ENCODE assay signal across 8 cellular contexts in genomic region chr9:93950619-93951601, GRCh38. TPM values are rescaled to one million over a fixed set of nuclear protein-coding genes. Genes with fewer than 3 reads are reported as not detected.
DNase-seq lines count a peak whose midpoint lies in the region; ATAC-seq and TF ChIP-seq lines count a peak whose summit lies in the region.

No MANE protein-coding gene starts in this region.

- POLR2A ChIA-PET in CD4-positive, alpha-beta T cell (lab: Charles Lee), result no interaction called here

- no peak overlapping the region for H3K27ac ChIP-seq in CD4-positive, alpha-beta T cell (ENCODE audit: low read depth, low read length)
- H3K27ac ChIP-seq in ovary, result no peak overlapping the region

- TF ChIP-seq POLR2A in ovary (IDR thresholded peaks at IDR 0.05), result no peak

- H3K4me3 ChIP-seq in fibroblast of the aortic adventitia (ENCODE audit: low read depth, low read length) (peak overlapping the region; percentile 60), ovary (peak overlapping the region; percentile 37)

- CTCF ChIA-PET in CD4-positive, alpha-beta T cell (lab: Charles Lee), result no interaction called here

- peaks cover 81% of the 10 kb centered on the region for H3K27me3 Mint-ChIP-seq in CD4-positive, alpha-beta T cell

- no peak overlapping the region for H3K27ac Mint-ChIP-seq in CD4-positive, alpha-beta T cell

- WGBS in ovary, 3 donors, result 3 to 8% (median 3%) methylated on average over 37 to 47 of the region's 47 CpGs

- H3K36me3 ChIP-seq in ovary, result no peaks in the 10 kb centered on the region

- no peak for TF ChIP-seq CTCF in CD4-positive, alpha-beta T cell (IDR thresholded peaks at IDR 0.05)
- TF ChIP-seq CTCF in fibroblast of the aortic adventitia (IDR thresholded peaks at IDR 0.05; ENCODE audit: insufficient read depth, low read length) (no peak), ovary (IDR thresholded peaks at IDR 0.05) (no peak)

- no peaks in the 10 kb centered on the region for H3K9me3 ChIP-seq in CD4-positive, alpha-beta T cell (ENCODE audit: control insufficient read depth, low read length)
- no peaks in the 10 kb centered on the region for H3K9me3 ChIP-seq in ovary

- TF ChIP-seq EP300 in ovary (IDR thresholded peaks at IDR 0.05), result no peak

- no peaks in the 10 kb centered on the region for H3K9me3 Mint-ChIP-seq in CD4-positive, alpha-beta T cell

- DNase-seq in CD4-positive, alpha-beta T cell, result no peak
- DNase-seq in RPMI7951 (ENCODE audit: low read depth) (peak; percentile 16), fibroblast of the aortic adventitia (ENCODE audit: low read depth) (peak; percentile 9), ovary (no peak), activated gamma-delta T cell (lab: John Stamatoyannopoulos, UW) (no peak), A172 (ENCODE audit: low spot score) (no peak), DMS79 treated with DMSO at 0.1 percent for 48 hours (lab: John Stamatoyannopoulos, UW) (no peak)
- DNase-seq in stimulated activated CD4-positive, alpha-beta T cell treated with anti-CD3 and anti-CD28 coated beads, Interleukin-1b, Interleukin-23, amount 100 ng/mL, for 48 hours, result no peak

- peaks cover 47% of the 10 kb centered on the region for H3K4me1 Mint-ChIP-seq in CD4-positive, alpha-beta T cell (ENCODE audit: low read depth)

- intact Hi-C loops in CD4-positive, alpha-beta T cell (cut with DNase I, micrococcal nuclease), result no loop called here
- intact Hi-C loops in ovary (cut with DNase I), result no loop called here

- H3K36me3 Mint-ChIP-seq in CD4-positive, alpha-beta T cell (ENCODE audit: low read depth), result no peaks in the 10 kb centered on the region

- no peak for ATAC-seq in CD4-positive, alpha-beta T cell (ENCODE audit: poor library complexity)

- peak overlapping the region; percentile 74 for H3K4me3 Mint-ChIP-seq in CD4-positive, alpha-beta T cell

- peaks cover 8% of the 10 kb centered on the region for H3K4me1 ChIP-seq in ovary (ENCODE audit: insufficient read depth)

- peaks cover 88% of the 10 kb centered on the region for H3K27me3 ChIP-seq in CD4-positive, alpha-beta T cell (ENCODE audit: control insufficient read depth, insufficient read depth, low read length)
- peaks cover 11% of the 10 kb centered on the region for H3K27me3 ChIP-seq in ovary

RNA-seq across cellular contexts. Expression of gene BARX1, which starts 4.2 kb away (rescaled TPM):
- total RNA-seq in CD4-positive, alpha-beta T cell, result under 1 TPM; 0.17 to 0.33 TPM
- 0.10 TPM in 1 of 2 replicates, not detected in the other for total RNA-seq in RPMI7951 (2014; rRNA removed; shearing (Covaris generic))
- total RNA-seq in fibroblast of the aortic adventitia (ENCODE audit: low replicate concordance), result 0.09 TPM in 1 of 2 replicates, not detected in the other
- not detected for total RNA-seq in ovary
- under 1 TPM in 1 of 2 donors, not detected in 1; 0.07 TPM for polyA plus RNA-seq in ovary
- not detected in 2 replicates for total RNA-seq in A172 (2014; rRNA removed; shearing (Covaris generic))

Comparison
In these comparisons a context has a peak if more than half of its experiments do, and no peak if none do; other contexts are left out.
1. DNase-seq: peak in RPMI7951 (single experiment) and fibroblast of the aortic adventitia (single experiment); none in CD4-positive, alpha-beta T cell (0 of 10), ovary (0 of 5), activated gamma-delta T cell (single experiment), A172 (single experiment), DMS79 treated with DMSO at 0.1 percent for 48 hours (single experiment) and stimulated activated CD4-positive, alpha-beta T cell treated with anti-CD3 and anti-CD28 coated beads, Interleukin-1b, Interleukin-23, amount 100 ng/mL, for 48 hours (single experiment).